25 cellular contexts compared by ENCODE assay signal in the genomic region with DNA sequence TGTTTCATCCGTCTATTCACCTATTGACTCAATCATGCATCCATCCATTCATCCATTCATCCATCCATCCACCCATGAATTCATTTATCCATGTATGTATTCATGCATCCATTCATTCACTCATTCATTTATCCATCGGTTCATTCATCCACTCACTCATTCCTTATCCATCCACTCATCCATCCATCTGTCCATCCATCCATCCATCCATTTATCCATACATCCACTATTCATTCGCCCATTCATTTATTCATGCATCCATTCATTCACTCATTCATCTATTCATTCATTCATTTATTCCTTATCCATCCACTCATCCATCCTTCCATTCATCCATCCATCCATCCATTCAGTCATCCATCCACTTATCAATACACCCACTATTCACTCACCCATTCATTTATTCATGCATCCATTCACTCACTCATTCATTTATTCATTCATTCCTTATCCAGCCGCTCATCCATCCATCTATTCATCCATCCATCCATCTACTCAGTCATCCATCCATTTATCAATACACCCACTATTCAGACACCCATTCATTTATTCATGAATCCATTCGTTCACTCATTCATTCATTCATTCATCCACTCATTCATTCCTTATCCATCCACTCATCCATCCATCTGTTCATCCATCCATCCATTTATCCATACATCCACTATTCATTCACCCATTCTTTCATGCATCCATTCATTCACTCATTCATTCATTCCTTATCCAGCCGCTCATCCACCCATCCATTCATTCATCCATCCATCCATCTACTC. TPM values are rescaled to one million over a fixed set of nuclear protein-coding genes. Genes with fewer than 3 reads are reported as not detected.
DNase-seq lines count a peak whose midpoint lies in the region; ATAC-seq, FAIRE-seq and TF ChIP-seq lines count a peak whose summit lies in the region.
"Had no signal": no experiment of that assay in that cellular context is flagged by ENCODE, and none has a peak within 500 bp of the region (broad histone marks: within the 10 kb centered on the region; RNA-seq: fewer than 3 reads in every experiment).

No MANE protein-coding gene starts in this region.

- no peaks in the 10 kb centered on the region for H4K20me1 ChIP-seq in HepG2 (ENCODE audit: insufficient read depth, low read length)
- H4K20me1 ChIP-seq in GM12878 (ENCODE audit: control insufficient read depth, insufficient read depth): no peaks in the 10 kb centered on the region

- TF ChIP-seq CTCF in HepG2 (CRISPR knock-in tag; IDR thresholded peaks at IDR 0.05): no peak
- TF ChIP-seq CTCF in right lobe of liver (IDR thresholded peaks at IDR 0.05): no peak
- no peak for TF ChIP-seq CTCF in GM12878 (IDR thresholded peaks at IDR 0.05 in 2 of 3, conservative IDR thresholded peaks at IDR 0.05 in 1 of 3; ENCODE audit: control insufficient read depth in 2 of 3, extremely low read depth in 1 of 3, insufficient read depth in 1 of 3, low read depth in 3 of 3, low read length in 3 of 3)
- TF ChIP-seq CTCF in GM13977 (IDR thresholded peaks at IDR 0.05; ENCODE audit: extremely low read depth, insufficient read depth, missing control alignments): no peak

- FAIRE-seq in HepG2 (lab: Jason Lieb, UNC) (no peak), GM18507 (lab: Jason Lieb, UNC) (peak; percentile 48), GM12878 (lab: Jason Lieb, UNC) (no peak)
- FAIRE-seq: A549, D721Med, GM19239 had no signal

- DNase-seq in HepG2 (ENCODE audit: low spot score) (no peak), right lobe of liver (no peak), GM18507 (ENCODE audit: extremely low spot score, insufficient read length, low read depth) (no peak), GM12878 (ENCODE audit: low read depth, low spot score) (no peak), NCI-H1694 treated with DMSO at 0.1 percent for 48 hours (lab: John Stamatoyannopoulos, UW) (no peak), GM13977 (ENCODE audit: low spot score) (no peak), hippocampal formation (lab: John Stamatoyannopoulos, UW) (no peak)
- DNase-seq: 8988T; ACHN; AML-193; BE2C; CD4-positive, alpha-beta T cell; CD8-positive, alpha-beta memory T cell; DMS 273 treated with DMSO at 0.1 percent for 48 hours; DMS79; GF-D8; H9; HFFc6 had no signal

- in situ Hi-C loops in HepG2 (cut with HindIII; ENCODE audit: extremely low pct_ligation_motif_present, low pct_unique_long_range_greater_than_20kb) (no loop called here), GM12878 (cut with MboI) (no loop called here), GM13977 (cut with MboI; ENCODE audit: low pct_unique_long_range_greater_than_20kb, low sequenced_read_pairs, unreplicated experiment) (no loop called here)

- BruUV-seq in HepG2 (replicated peaks; lab: Mats Ljungman, UMichigan): no TSS peak
- BruUV-seq in GM12878 (replicated peaks; lab: Mats Ljungman, UMichigan): no TSS peak

- H3K36me3 ChIP-seq in HepG2 (replicated peaks in 1 of 2; ENCODE audit: control insufficient read depth in 1 of 2, insufficient read depth in 2 of 2, low read length in 2 of 2) (no peaks in the 10 kb centered on the region), right lobe of liver (no peaks in the 10 kb centered on the region), GM12878 (ENCODE audit: control insufficient read depth in 2 of 2, insufficient read depth in 2 of 2, low read length in 1 of 2) (peaks cover 4 to 8% of the 10 kb centered on the region in 2 experiments)
- H3K36me3 ChIP-seq: BE2C had no signal

- POLR2A ChIA-PET in HepG2 (lab: Yijun Ruan, JAX): no interaction called here
- POLR2A ChIA-PET in GM12878 (lab: Charles Lee): no interaction called here

- RAD21 ChIA-PET in GM12878 (lab: Charles Lee; ENCODE audit: unreplicated experiment): no interaction called here

- TF ChIP-seq EP300 in HepG2 (IDR thresholded peaks at IDR 0.05; ENCODE audit: low read depth in 2 of 2, low read length in 2 of 2) (no peak), HepG2 (CRISPR knock-in tag; IDR thresholded peaks at IDR 0.05; ENCODE audit: borderline replicate concordance) (no peak), GM12878 (IDR thresholded peaks at IDR 0.05; ENCODE audit: borderline replicate concordance in 1 of 2, control insufficient read depth in 1 of 2, low read depth in 2 of 2, low read length in 2 of 2) (no peak)

- H3K4me1 ChIP-seq in HepG2 (ENCODE audit: insufficient read depth, low read length) (peaks cover 5% of the 10 kb centered on the region; the same call in 1 of the 2 replicates), right lobe of liver (no peaks in the 10 kb centered on the region), GM12878 (ENCODE audit: control insufficient read depth, insufficient read depth, low read length) (peaks cover 34% of the 10 kb centered on the region)
- H3K4me1 ChIP-seq: A549, BE2C had no signal

- intact Hi-C loops in HepG2 (cut with micrococcal nuclease; ENCODE audit: unreplicated experiment) (no loop called here), right lobe of liver (cut with DNase I) (no loop called here), GM12878 (cut with micrococcal nuclease; ENCODE audit: unreplicated experiment) (no loop called here)

- no peak overlapping the region for H3K4me2 ChIP-seq in HepG2 (ENCODE audit: low read depth, low read length)
- no peak overlapping the region for H3K4me2 ChIP-seq in GM12878 (ENCODE audit: control insufficient read depth, insufficient read depth)
- H3K4me2 ChIP-seq: A549, GM23338 had no signal

- CTCF ChIA-PET in HepG2 (lab: Yijun Ruan, JAX; ENCODE audit: low intra/inter-chr PET ratio, low total read pairs): no interaction called here
- CTCF ChIA-PET in GM12878 (lab: Yijun Ruan, JAX): no interaction called here

- ATAC-seq in HepG2: no peak
- ATAC-seq in right lobe of liver: no peak
- no peak for ATAC-seq in GM12878
- ATAC-seq: A549, GM23338, HCT116 had no signal

- H3K27ac ChIP-seq in HepG2 (ENCODE audit: extremely low read length, insufficient read depth, low read length) (no peak overlapping the region), right lobe of liver (no peak overlapping the region), GM12878 (ENCODE audit: control insufficient read depth, insufficient read depth) (no peak overlapping the region)
- H3K27ac ChIP-seq: A549; BLaER1 treated with 17β-estradiol and CSF1 and Interleukin-3, amounts not matched to agents 10 nM and 100 nM had no signal

- H3K9me3 ChIP-seq in HepG2 (ENCODE audit: low read length): no peaks in the 10 kb centered on the region; the same call in 1 of the 2 replicates
- no peaks in the 10 kb centered on the region for H3K9me3 ChIP-seq in right lobe of liver
- H3K9me3 ChIP-seq in GM12878 (replicated peaks; ENCODE audit: control insufficient read depth, insufficient read depth, low read length): peaks cover 2% of the 10 kb centered on the region; the same call in 1 of the 3 replicates
- H3K9me3 ChIP-seq: A549, BE2C had no signal

- no peak overlapping the region for H3K4me3 ChIP-seq in HepG2 (replicated peaks in 1 of 3; ENCODE audit: insufficient read depth in 1 of 3, low read depth in 2 of 3, low read length in 3 of 3)
- no peak overlapping the region for H3K4me3 ChIP-seq in right lobe of liver
- no peak overlapping the region for H3K4me3 ChIP-seq in GM12878
- H3K4me3 ChIP-seq: A549; BLaER1 treated with 17β-estradiol and CSF1 and Interleukin-3, amounts not matched to agents 10 nM and 100 nM; GM23338 had no signal

- H2AFZ ChIP-seq in HepG2 (ENCODE audit: low read length) (no peak overlapping the region), GM12878 (ENCODE audit: control insufficient read depth, low read depth, low read length) (no peak overlapping the region)
- H2AFZ ChIP-seq: GM23338 had no signal

- H3K79me2 ChIP-seq in HepG2 (ENCODE audit: insufficient read depth, low read length) (no peaks in the 10 kb centered on the region), GM12878 (ENCODE audit: control insufficient read depth, insufficient read depth, low read length) (peaks cover 60% of the 10 kb centered on the region)

- SMC1A ChIA-PET in GM12878 (lab: Charles Lee; ENCODE audit: uncharacterized antibody, unreplicated experiment): no interaction called here

- TF ChIP-seq RAD21 in HepG2 (CRISPR knock-in tag; IDR thresholded peaks at IDR 0.05): no peak
- no peak for TF ChIP-seq RAD21 in GM12878 (IDR thresholded peaks at IDR 0.05; ENCODE audit: insufficient read depth, low read depth, low read length)

- no peaks in the 10 kb centered on the region for H3K27me3 ChIP-seq in HepG2 (ENCODE audit: control insufficient read depth in 1 of 2, insufficient read depth in 2 of 2, low read length in 2 of 2)
- no peaks in the 10 kb centered on the region for H3K27me3 ChIP-seq in right lobe of liver
- no peaks in the 10 kb centered on the region for H3K27me3 ChIP-seq in GM12878 (replicated peaks in 1 of 2; ENCODE audit: control insufficient read depth in 2 of 2, insufficient read depth in 2 of 2, low read length in 1 of 2)
- H3K27me3 ChIP-seq: BE2C; BLaER1 treated with 17β-estradiol and CSF1 and Interleukin-3, amounts not matched to agents 10 nM and 100 nM had no signal

- H3K9ac ChIP-seq in HepG2 (ENCODE audit: insufficient read depth, low read depth, low read length) (no peak overlapping the region), GM12878 (ENCODE audit: control insufficient read depth, insufficient read depth, low read length) (no peak overlapping the region)
- H3K9ac ChIP-seq: BLaER1 treated with 17β-estradiol and CSF1 and Interleukin-3, amounts not matched to agents 10 nM and 100 nM had no signal

- no peak for TF ChIP-seq POLR2A in HepG2 (IDR thresholded peaks at IDR 0.05; ENCODE audit: insufficient read depth in 1 of 2, low read depth in 2 of 2, low read length in 2 of 2)
- no peak for TF ChIP-seq POLR2A in right lobe of liver (IDR thresholded peaks at IDR 0.05)
- TF ChIP-seq POLR2A in GM12878 (IDR thresholded peaks at IDR 0.05; ENCODE audit: low read depth, low read length): no peak

- WGBS in HepG2 (ENCODE audit: low lambda C conversion rate): 81% methylated on average over 6 of the region's 6 CpGs
- WGBS in right lobe of liver (ENCODE audit: insufficient coverage, low coverage, low lambda C conversion rate, missing lambda C conversion rate): 78% methylated on average over 6 of the region's 6 CpGs
- WGBS in GM12878 (ENCODE audit: insufficient coverage, insufficient replicate concordance, low lambda C conversion rate, missing lambda C conversion rate): 88% methylated on average over 6 of the region's 6 CpGs

RNA-seq across cellular contexts. Expression of gene P2RY8, which starts 11.2 kb away (rescaled TPM):
- total RNA-seq in HepG2 (2016; rRNA removed; fragmentation: Illumina TruSeq; extraction: Trizol) (0.66 and 1.0 TPM in 2 replicates), right lobe of liver (under 1 TPM; 0.37 to 0.87 (median 0.73) TPM), GM12878 (2014; rRNA removed) (34.0 and 44.7 TPM in 2 replicates), GM12878 (2014; rRNA removed; fragmentation: Illumina TruSeq; extraction: Trizol) (28.8 and 29.7 TPM in 2 replicates), GM12878 (2021) (61.3 and 61.8 TPM in 2 replicates)
- total RNA-seq in HepG2 (2016; cell fraction: cytosol; rRNA removed; fragmentation: Illumina TruSeq; extraction: Trizol; ENCODE audit: low read depth): 0.09 and 0.10 TPM in 2 replicates
- 0.68 and 1.1 TPM in 2 replicates for total RNA-seq in HepG2 (2016; cell fraction: insoluble cytoplasmic fraction; rRNA removed; fragmentation: Illumina TruSeq; extraction: Trizol)
- 0.31 and 0.34 TPM in 2 replicates for total RNA-seq in HepG2 (2016; cell fraction: membrane; rRNA removed; fragmentation: Illumina TruSeq; extraction: Trizol)
- total RNA-seq in HepG2 (2016; cell fraction: nucleus; rRNA removed; fragmentation: Illumina TruSeq; extraction: Trizol): 1.0 and 1.6 TPM in 2 replicates
- polyA plus RNA-seq in HepG2 (2011; rRNA removed) (1.3 and 3.1 TPM in 2 replicates), GM12878 (2011; rRNA removed) (20.4 and 31.1 TPM in 2 replicates), GM12878 (2014; fragmentation: Illumina TruSeq; extraction: Trizol) (27.5 and 30.5 TPM in 2 replicates), GM12878 (2014; fragmentation: Nextera tagmentation; extraction: Ambion mirVana) (1 to 10 TPM; 2.0 to 4.0 TPM), GM12878 (2014; rRNA removed) (41.8 and 49.0 TPM in 2 replicates), GM12878 (2016; fragmentation: Nextera tagmentation; extraction: Ambion mirVana) (10 to 100 TPM; 62.7 to 64.4 TPM)
- 2.0 and 2.3 TPM in 2 replicates for polyA plus RNA-seq in HepG2 (2011; cell fraction: cytosol; rRNA removed)
- 1.5 and 1.8 TPM in 2 replicates for polyA plus RNA-seq in HepG2 (2011; cell fraction: nucleus; rRNA removed)
- 2.1 and 2.4 TPM in 2 replicates for polyA plus RNA-seq in HepG2 (2012)
- 0.08 and 0.09 TPM in 2 replicates for polyA plus RNA-seq in HepG2 (2016; cell fraction: cytosol; fragmentation: Illumina TruSeq; extraction: Trizol; ENCODE audit: low read depth)
- polyA plus RNA-seq in HepG2 (2016; cell fraction: insoluble cytoplasmic fraction; fragmentation: Illumina TruSeq; extraction: Trizol; ENCODE audit: low read depth): 0.65 and 0.91 TPM in 2 replicates
- polyA plus RNA-seq in HepG2 (2016; cell fraction: membrane; fragmentation: Illumina TruSeq; extraction: Trizol; ENCODE audit: low read depth): 0.16 and 0.28 TPM in 2 replicates
- 2.0 and 2.3 TPM in 2 replicates for polyA plus RNA-seq in HepG2 (2016; cell fraction: nucleus; fragmentation: Illumina TruSeq; extraction: Trizol; ENCODE audit: insufficient read depth, low read depth)
- polyA minus RNA-seq in HepG2 (2011; rRNA and poly(A)+ RNA removed; ENCODE audit: low replicate concordance): 0.09 and 7.8 TPM in 2 replicates
- 2.4 and 2.6 TPM in 2 replicates for polyA minus RNA-seq in HepG2 (2011; cell fraction: cytosol; rRNA and poly(A)+ RNA removed)
- 1.4 and 2.2 TPM in 2 replicates for polyA minus RNA-seq in HepG2 (2011; cell fraction: nucleus; rRNA and poly(A)+ RNA removed)
- total RNA-seq in GM12878 (2013; cell fraction: nucleolus; rRNA removed): 85.1 and 89.7 TPM in 2 replicates
- 30.9 TPM for polyA plus RNA-seq in GM12878 (2011; ENCODE audit: low read depth)
- 41.3 and 52.8 TPM in 2 replicates for polyA plus RNA-seq in GM12878 (2011; cell fraction: cytosol; rRNA removed)
- polyA plus RNA-seq in GM12878 (2011; cell fraction: nucleus; rRNA removed): 29.2 and 35.1 TPM in 2 replicates
- 41.7 and 45.3 TPM in 2 replicates for polyA plus RNA-seq in GM12878 (2012)
- 37.7 and 60.0 TPM in 2 replicates for polyA minus RNA-seq in GM12878 (2011; rRNA and poly(A)+ RNA removed)
- polyA minus RNA-seq in GM12878 (2011; cell fraction: cytosol; rRNA and poly(A)+ RNA removed): 26.7 and 36.8 TPM in 2 replicates
- 20.7 and 34.7 TPM in 2 replicates for polyA minus RNA-seq in GM12878 (2011; cell fraction: nucleus; rRNA and poly(A)+ RNA removed)
- total RNA-seq: G401, GM23338, H9, HFFc6 had no signal
- polyA plus RNA-seq: A549 had no signal

Comparison
In these comparisons a context has a peak if more than half of its experiments do, and no peak if none do; other contexts are left out.
1. RNA of gene P2RY8, which starts 11.2 kb away (total RNA-seq): 28.8 to 89.7 TPM in GM12878; 0.09 to 1.6 TPM in HepG2 and 0.37 to 0.87 TPM in right lobe of liver; every median in the first group is over 10 times any median in the second.
2. Of the 75 proteins assayed by ChIP-seq in both HepG2 and GM12878: peak only in HepG2: none; only in GM12878: none; in both: ZNF24; in neither: 74.